8 cellular contexts compared by ENCODE assay signal in the genomic region with DNA sequence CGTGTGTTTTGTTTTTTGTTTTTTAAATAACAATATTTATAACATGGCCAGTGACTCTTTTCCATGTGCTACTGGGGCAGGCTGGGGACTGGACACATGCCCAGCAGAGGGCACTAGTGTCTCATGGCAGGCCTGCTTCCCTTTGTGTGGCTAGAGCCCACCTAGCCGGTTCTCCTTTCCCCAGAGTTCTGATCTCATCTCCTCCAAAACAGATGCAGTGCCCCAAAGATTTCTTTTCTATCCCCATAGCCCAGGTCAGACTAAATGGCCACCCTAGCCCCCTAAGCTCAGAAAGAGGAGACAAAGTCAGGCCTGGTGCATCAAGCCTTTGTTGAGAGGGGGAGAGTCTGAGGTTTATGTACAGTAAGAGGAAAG.
DNase-seq lines count a peak whose midpoint lies in the region; ATAC-seq lines count a peak whose summit lies in the region.

No MANE protein-coding gene starts in this region.

- peaks cover 35% of the 10 kb centered on the region for H3K4me1 Mint-ChIP-seq in central memory CD8-positive, alpha-beta T cell

- peaks cover 14% of the 10 kb centered on the region for H3K36me3 Mint-ChIP-seq in central memory CD8-positive, alpha-beta T cell (ENCODE audit: insufficient read depth)

- H3K27me3 ChIP-seq in layer of hippocampus (ENCODE audit: control insufficient read depth, insufficient read depth, low read length), result no peaks in the 10 kb centered on the region

- H3K27ac Mint-ChIP-seq in central memory CD8-positive, alpha-beta T cell (ENCODE audit: low read depth), result peak overlapping the region; percentile 84

- peak overlapping the region; percentile 53 for H3K27ac ChIP-seq in layer of hippocampus (ENCODE audit: low read depth, low read length)

- no peak overlapping the region for H3K4me3 Mint-ChIP-seq in central memory CD8-positive, alpha-beta T cell

- no peaks in the 10 kb centered on the region for H3K9me3 Mint-ChIP-seq in central memory CD8-positive, alpha-beta T cell

- H3K27me3 Mint-ChIP-seq in central memory CD8-positive, alpha-beta T cell, result no peaks in the 10 kb centered on the region

- DNase-seq in AG08396 (ENCODE audit: low spot score), result peak; percentile 91
- DNase-seq in GM19240 (ENCODE audit: insufficient read length, low spot score), result peak; percentile 92
- peak; percentile 53 for DNase-seq in NCI-H2171 treated with DMSO at 0.1 percent for 48 hours (lab: John Stamatoyannopoulos, UW)
- peak; percentile 65 to 71 for DNase-seq in activated CD4-positive, alpha-beta T cell treated with anti-CD3 and anti-CD28 coated beads for 24 hours (ENCODE audit: low read depth in 2 of 2)
- peak; percentile 76 to 78 for DNase-seq in central memory CD8-positive, alpha-beta T cell (ENCODE audit: low spot score in 2 of 2)
- peak; percentile 80 for DNase-seq in stimulated activated CD4-positive, alpha-beta T cell treated with anti-CD3 and anti-CD28 coated beads, Interleukin-4, amount 100 ng/mL, for 1 hour

- ATAC-seq in central memory CD8-positive, alpha-beta T cell (replicated peaks; ENCODE audit: extremely low read depth, poor library complexity, severe bottlenecking), result peak; percentile 98
- ATAC-seq in GM19463 (IDR thresholded peaks at IDR 0.05; ENCODE audit: unreplicated experiment), result no peak
